Comparison of ENCODE assay signal across 8 cellular contexts in genomic region chr1:31714442-31715096, GRCh38. TPM values are rescaled to one million over a fixed set of nuclear protein-coding genes. Genes with fewer than 3 reads are reported as not detected.
A peak's percentile ranks its signal among the peaks of the same experiment; 100 is the strongest.
DNase-seq lines count a peak whose midpoint lies in the region; ATAC-seq and TF ChIP-seq lines count a peak whose summit lies in the region.

No MANE protein-coding gene starts in this region.

- H3K9ac ChIP-seq in Karpas-422 (ENCODE audit: low read length) (peak overlapping the region; percentile 35; the same call in 1 of the 2 replicates), mucosa of rectum (ENCODE audit: low read depth in 1 of 2, low read length in 2 of 2) (peak overlapping the region in 1 of 2 donors; percentile 63)

- POLR2A ChIA-PET in CD4-positive, alpha-beta T cell (lab: Charles Lee), result interaction anchor here (0.9 kb wide), 1 partner anchor 74 kb away, joined by 3 read pairs; no protein-coding TSS in a partner anchor
- POLR2A ChIA-PET in activated CD4-positive, alpha-beta memory T cell treated with anti-CD3 and anti-CD28 coated beads for 36 hours (lab: Charles Lee), result interaction anchor here (0.7 to 0.8 kb wide), 2 partner anchors 10 to 190 kb away, joined by 3 read pairs; no protein-coding TSS in a partner anchor

- H3K9me2 ChIP-seq in Karpas-422 (replicated peaks; ENCODE audit: insufficient read depth, low read length), result no peaks in the 10 kb centered on the region

- no peaks in the 10 kb centered on the region for H3K36me3 Mint-ChIP-seq in CD4-positive, alpha-beta T cell (ENCODE audit: low read depth)
- no peaks in the 10 kb centered on the region for H3K36me3 Mint-ChIP-seq in activated CD4-positive, alpha-beta memory T cell treated with anti-CD3 and anti-CD28 coated beads for 36 hours

- no peaks in the 10 kb centered on the region for H4K20me1 ChIP-seq in Karpas-422 (ENCODE audit: insufficient read depth, low read depth, low read length)

- DNase-seq in CD4-positive, alpha-beta T cell, result peak in 7 of 10 experiments; percentile 6 to 43 (median 19)
- DNase-seq in Karpas-422 (peak; percentile 77), fibroblast of gingiva (ENCODE audit: low read depth) (peak; percentile 68), ureter (ENCODE audit: low spot score) (peak; percentile 81), DMS79 (lab: John Stamatoyannopoulos, UW) (no peak)
- peak; percentile 52 for DNase-seq in activated CD4-positive, alpha-beta memory T cell treated with anti-CD3 and anti-CD28 coated beads for 36 hours

- no peaks in the 10 kb centered on the region for H3K79me2 ChIP-seq in Karpas-422 (ENCODE audit: low read length)

- intact Hi-C loops in CD4-positive, alpha-beta T cell (cut with DNase I, micrococcal nuclease), result loop anchor here (1.0 to 2.0 kb wide), 2 partner anchors 74 to 75 kb away; no protein-coding TSS in a partner anchor
- intact Hi-C loops in activated CD4-positive, alpha-beta memory T cell treated with anti-CD3 and anti-CD28 coated beads for 36 hours (cut with micrococcal nuclease), result loop anchor here (1.0 to 5.0 kb wide), 2 partner anchors 33 to 75 kb away; no protein-coding TSS in a partner anchor

- H3K27ac ChIP-seq in CD4-positive, alpha-beta T cell (ENCODE audit: low read depth, low read length), result no peak overlapping the region
- H3K27ac ChIP-seq in Karpas-422 (ENCODE audit: low read length) (no peak overlapping the region), mucosa of rectum (ENCODE audit: low read depth in 2 of 2, low read length in 2 of 2) (peak overlapping the region; percentile 85 to 86)

- no peaks in the 10 kb centered on the region for H3K9me3 ChIP-seq in CD4-positive, alpha-beta T cell (ENCODE audit: control insufficient read depth, low read length)
- H3K9me3 ChIP-seq in Karpas-422 (ENCODE audit: low read length) (no peaks in the 10 kb centered on the region), mucosa of rectum (ENCODE audit: control insufficient read depth in 2 of 2, low read length in 2 of 2) (no peaks in the 10 kb centered on the region)

- peak overlapping the region; percentile 20 for H3K4me3 Mint-ChIP-seq in CD4-positive, alpha-beta T cell
- peak overlapping the region; percentile 32 for H3K4me3 Mint-ChIP-seq in activated CD4-positive, alpha-beta memory T cell treated with anti-CD3 and anti-CD28 coated beads for 36 hours

- peak overlapping the region; percentile 38; the same call in 1 of the 2 replicates for H3K4me3 ChIP-seq in Karpas-422 (ENCODE audit: low read length)
- H3K4me3 ChIP-seq in mucosa of rectum (ENCODE audit: low read length in 2 of 2), result peak overlapping the region in 1 of 2 donors; percentile 47

- peaks cover 6% of the 10 kb centered on the region for H3K4me1 ChIP-seq in Karpas-422 (ENCODE audit: low read length)
- peaks cover 12 to 36% of the 10 kb centered on the region in 2 donors for H3K4me1 ChIP-seq in mucosa of rectum (ENCODE audit: control insufficient read depth in 2 of 2, insufficient read depth in 2 of 2, low read length in 2 of 2)

- H3K27me3 ChIP-seq in CD4-positive, alpha-beta T cell (ENCODE audit: control insufficient read depth, insufficient read depth, low read length), result peaks cover 42% of the 10 kb centered on the region
- no peaks in the 10 kb centered on the region for H3K27me3 ChIP-seq in Karpas-422 (ENCODE audit: low read length)
- peaks cover 7 to 16% of the 10 kb centered on the region in 2 donors for H3K27me3 ChIP-seq in mucosa of rectum (ENCODE audit: control insufficient read depth in 2 of 2, insufficient read depth in 2 of 2, low read length in 2 of 2)

- H2AFZ ChIP-seq in Karpas-422 (ENCODE audit: low read length), result no peak overlapping the region

- peak overlapping the region; percentile 51 for H3K4me2 ChIP-seq in Karpas-422 (ENCODE audit: low read depth, low read length, poor library complexity, severe bottlenecking)

- H3K36me3 ChIP-seq in Karpas-422 (ENCODE audit: insufficient read depth, low read length) (no peaks in the 10 kb centered on the region), mucosa of rectum (ENCODE audit: control insufficient read depth in 2 of 2, insufficient read depth in 2 of 2, low read length in 2 of 2) (no peaks in the 10 kb centered on the region)

- peaks cover 75% of the 10 kb centered on the region for H3K27me3 Mint-ChIP-seq in CD4-positive, alpha-beta T cell
- H3K27me3 Mint-ChIP-seq in activated CD4-positive, alpha-beta memory T cell treated with anti-CD3 and anti-CD28 coated beads for 36 hours, result peaks cover 39% of the 10 kb centered on the region

- H3K27ac Mint-ChIP-seq in CD4-positive, alpha-beta T cell, result no peak overlapping the region
- no peak overlapping the region for H3K27ac Mint-ChIP-seq in activated CD4-positive, alpha-beta memory T cell treated with anti-CD3 and anti-CD28 coated beads for 36 hours

- ATAC-seq in CD4-positive, alpha-beta T cell (ENCODE audit: poor library complexity), result peak; percentile 60
- ATAC-seq in GM21619 (IDR thresholded peaks at IDR 0.05; ENCODE audit: unreplicated experiment), result no peak

- H3K9me3 Mint-ChIP-seq in CD4-positive, alpha-beta T cell, result no peaks in the 10 kb centered on the region
- no peaks in the 10 kb centered on the region for H3K9me3 Mint-ChIP-seq in activated CD4-positive, alpha-beta memory T cell treated with anti-CD3 and anti-CD28 coated beads for 36 hours

- CTCF ChIA-PET in CD4-positive, alpha-beta T cell (lab: Charles Lee), result interaction anchor here (1.0 to 2.5 kb wide), 3 partner anchors 10 to 394 kb away, joined by 3 to 11 read pairs (median 7); no protein-coding TSS in a partner anchor
- CTCF ChIA-PET in activated CD4-positive, alpha-beta memory T cell treated with anti-CD3 and anti-CD28 coated beads for 36 hours (lab: Charles Lee), result interaction anchor here (0.8 to 7.4 kb wide), 10 partner anchors 9 to 249 kb away, joined by 3 to 66 read pairs (median 4); no protein-coding TSS in a partner anchor

- no peak for TF ChIP-seq CTCF in CD4-positive, alpha-beta T cell (IDR thresholded peaks at IDR 0.05)

- peaks cover 21% of the 10 kb centered on the region for H3K4me1 Mint-ChIP-seq in CD4-positive, alpha-beta T cell (ENCODE audit: low read depth)
- H3K4me1 Mint-ChIP-seq in activated CD4-positive, alpha-beta memory T cell treated with anti-CD3 and anti-CD28 coated beads for 36 hours (ENCODE audit: low read depth), result peaks cover 11% of the 10 kb centered on the region

RNA-seq across cellular contexts. Expression of gene COL16A1, which starts 10.8 kb away (rescaled TPM):
- total RNA-seq in CD4-positive, alpha-beta T cell, result not detected
- total RNA-seq in Karpas-422 (2014; rRNA removed; shearing (Covaris generic); ENCODE audit: low replicate concordance), result not detected in 2 replicates
- total RNA-seq in activated CD4-positive, alpha-beta memory T cell treated with anti-CD3 and anti-CD28 coated beads for 36 hours, result under 1 TPM; 0.12 to 0.45 TPM
- 110 TPM for total RNA-seq in ureter

RNA-seq across cellular contexts. Expression of gene ADGRB2, which starts 49.6 kb away (rescaled TPM):
- under 1 TPM; 0.39 to 0.71 TPM for total RNA-seq in CD4-positive, alpha-beta T cell
- total RNA-seq in Karpas-422 (2014; rRNA removed; shearing (Covaris generic); ENCODE audit: low replicate concordance), result 9.2 and 28.5 TPM in 2 replicates
- total RNA-seq in activated CD4-positive, alpha-beta memory T cell treated with anti-CD3 and anti-CD28 coated beads for 36 hours, result 1 to 10 TPM; 1.6 to 1.7 TPM
- 7.5 TPM for total RNA-seq in ureter

Comparison
In these comparisons a context has a peak if more than half of its experiments do, and no peak if none do; other contexts are left out.
1. H3K27ac ChIP-seq: peak in mucosa of rectum (2 of 2); none in CD4-positive, alpha-beta T cell (single experiment) and Karpas-422 (single experiment).
2. RNA of gene COL16A1, which starts 10.8 kb away (total RNA-seq): 110 TPM in ureter (single experiment); 0.12 to 0.45 TPM in activated CD4-positive, alpha-beta memory T cell treated with anti-CD3 and anti-CD28 coated beads for 36 hours, not detected in CD4-positive, alpha-beta T cell and not detected in Karpas-422; every median in the first group is over 10 times any median in the second.